8 cellular contexts compared by ENCODE assay signal in genomic region chr9:109101810-109102209, GRCh38. TPM values are rescaled to one million over a fixed set of nuclear protein-coding genes. Genes with fewer than 3 reads are reported as not detected.
DNase-seq lines count a peak whose midpoint lies in the region; ATAC-seq, FAIRE-seq and TF ChIP-seq lines count a peak whose summit lies in the region.

No MANE protein-coding gene starts in this region.

- ATAC-seq in GM19452 (IDR thresholded peaks at IDR 0.05; ENCODE audit: unreplicated experiment) (peak; percentile 78), HG03439 (IDR thresholded peaks at IDR 0.05; ENCODE audit: unreplicated experiment) (peak; percentile 77)

- peaks cover 0 to 5% of the 10 kb centered on the region in 2 donors for H3K9me3 ChIP-seq in CD4-positive, alpha-beta memory T cell (ENCODE audit: control insufficient read depth in 1 of 2, low read length in 2 of 2)
- H3K9me3 ChIP-seq in keratinocyte (ENCODE audit: control insufficient read depth, low read depth, low read length) (no peaks in the 10 kb centered on the region), HAP-1 (no peaks in the 10 kb centered on the region)

- dilution Hi-C loops in keratinocyte (cut with MboI; ENCODE audit: extremely low pct_ligation_motif_present, low sequenced_read_pairs), result no loop called here

- peak overlapping the region; percentile 40 to 50 for H3K4me3 ChIP-seq in CD4-positive, alpha-beta memory T cell (ENCODE audit: low read length in 2 of 2)
- H3K4me3 ChIP-seq in keratinocyte (ENCODE audit: control insufficient read depth in 2 of 3, extremely low read depth in 1 of 3, insufficient read depth in 2 of 3, low read depth in 1 of 3, low read length in 3 of 3), result peak overlapping the region in 2 of 3 experiments; percentile 43 to 50
- no peak overlapping the region for H3K4me3 ChIP-seq in HAP-1

- peak overlapping the region; percentile 66 to 89 (median 80) for H3K4me3 Mint-ChIP-seq in CD4-positive, alpha-beta memory T cell

- H3K79me2 ChIP-seq in keratinocyte (ENCODE audit: control insufficient read depth, insufficient read depth, low read length), result peaks cover 86% of the 10 kb centered on the region

- H3K9me3 Mint-ChIP-seq in CD4-positive, alpha-beta memory T cell, result peaks cover 0 to 8% (median 5%) of the 10 kb centered on the region in 8 donors

- H3K27me3 Mint-ChIP-seq in CD4-positive, alpha-beta memory T cell, result no peaks in the 10 kb centered on the region

- POLR2A ChIA-PET in CD4-positive, alpha-beta memory T cell (lab: Charles Lee; ENCODE audit: partially characterized antibody), result interaction anchor here (0.6 to 8.7 kb wide), 2 partner anchors 9 to 17 kb away, joined by 3 to 99 read pairs; partner anchors contain the start of gene TMEM245

- peak overlapping the region; percentile 70 for H3K9ac ChIP-seq in keratinocyte (ENCODE audit: control insufficient read depth, extremely low read depth, insufficient read depth, low read length)

- no peaks in the 10 kb centered on the region for H3K27me3 ChIP-seq in CD4-positive, alpha-beta memory T cell (ENCODE audit: insufficient read depth, low read length)
- H3K27me3 ChIP-seq in keratinocyte (ENCODE audit: control insufficient read depth, extremely low read depth, insufficient read depth, low read length) (no peaks in the 10 kb centered on the region), HAP-1 (ENCODE audit: low read depth) (no peaks in the 10 kb centered on the region)

- H3K36me3 ChIP-seq in CD4-positive, alpha-beta memory T cell (ENCODE audit: insufficient read depth, low read length), result peaks cover 10% of the 10 kb centered on the region
- H3K36me3 ChIP-seq in keratinocyte (ENCODE audit: control insufficient read depth in 2 of 2, extremely low read depth in 1 of 2, insufficient read depth in 2 of 2, low read length in 2 of 2), result peaks cover 4 to 7% of the 10 kb centered on the region in 2 experiments
- H3K36me3 ChIP-seq in HAP-1 (replicated peaks), result peaks cover 45% of the 10 kb centered on the region

- H3K27ac Mint-ChIP-seq in CD4-positive, alpha-beta memory T cell, result peak overlapping the region; percentile 67 to 94 (median 88)

- H3K36me3 Mint-ChIP-seq in CD4-positive, alpha-beta memory T cell, result peaks cover 31 to 33% of the 10 kb centered on the region in 2 donors

- DNase-seq in CD4-positive, alpha-beta memory T cell, result peak; percentile 34 to 59 (median 50)
- DNase-seq in keratinocyte (ENCODE audit: low read depth, low spot score) (no peak), HAP-1 (ENCODE audit: low spot score in 2 of 2) (no peak), amniotic stem cell (lab: John Stamatoyannopoulos, UW) (no peak), DMS 273 (lab: John Stamatoyannopoulos, UW; ENCODE audit: unreplicated experiment) (no peak)

- peaks cover 2% of the 10 kb centered on the region for H4K20me1 ChIP-seq in keratinocyte (ENCODE audit: control insufficient read depth, extremely low read depth, insufficient read depth, low read length)

- H2AFZ ChIP-seq in keratinocyte (ENCODE audit: control insufficient read depth, low read length), result no peak overlapping the region

- in situ Hi-C loops in HAP-1 (cut with MboI; ENCODE audit: low sequenced_read_pairs), result loop anchor here (10.0 kb wide), 1 partner anchor 213 kb away; no protein-coding TSS in a partner anchor

- peaks cover 3% of the 10 kb centered on the region for H3K9me1 ChIP-seq in keratinocyte (ENCODE audit: control insufficient read depth, extremely low read depth, insufficient read depth, low read length)

- intact Hi-C loops in CD4-positive, alpha-beta memory T cell (cut with micrococcal nuclease), result loop anchor here (1.0 to 5.0 kb wide), 3 partner anchors 8 to 90 kb away; partner anchors contain the start of gene CTNNAL1

- H3K4me1 Mint-ChIP-seq in CD4-positive, alpha-beta memory T cell, result peaks cover 50 to 76% (median 60%) of the 10 kb centered on the region in 4 donors

- H3K27ac ChIP-seq in CD4-positive, alpha-beta memory T cell (ENCODE audit: low read depth, low read length), result peak overlapping the region; percentile 56
- peak overlapping the region; percentile 99 for H3K27ac ChIP-seq in VCaP
- H3K27ac ChIP-seq in keratinocyte (ENCODE audit: control insufficient read depth, insufficient read depth, low read length), result peak overlapping the region; percentile 97

- peak; percentile 67 for FAIRE-seq in keratinocyte (lab: Jason Lieb, UNC)

- H3K4me2 ChIP-seq in keratinocyte (ENCODE audit: control insufficient read depth, extremely low read depth, insufficient read depth, low read depth, low read length), result peak overlapping the region; percentile 94

- CTCF ChIA-PET in CD4-positive, alpha-beta memory T cell (lab: Charles Lee; ENCODE audit: partially characterized antibody), result interaction anchor here (2.1 to 2.3 kb wide), 2 partner anchors 16 to 18 kb away, joined by 4 to 7 read pairs; partner anchors contain the start of gene TMEM245

- TF ChIP-seq CTCF in VCaP (conservative IDR thresholded peaks at IDR 0.05), result no peak
- TF ChIP-seq CTCF in keratinocyte (optimal IDR thresholded peaks at IDR 0.05 in 1 of 3, IDR thresholded peaks at IDR 0.05 in 1 of 3, conservative IDR thresholded peaks at IDR 0.05 in 1 of 3; ENCODE audit: extremely low read depth in 1 of 3, insufficient read depth in 2 of 3, low read length in 3 of 3), result no peak

- H3K4me1 ChIP-seq in CD4-positive, alpha-beta memory T cell (ENCODE audit: insufficient read depth, low read length), result peaks cover 71% of the 10 kb centered on the region
- H3K4me1 ChIP-seq in keratinocyte (ENCODE audit: control insufficient read depth, extremely low read depth, insufficient read depth, low read length) (peaks cover 38% of the 10 kb centered on the region), HAP-1 (peaks cover 46% of the 10 kb centered on the region)

RNA-seq across cellular contexts. Expression of gene TMEM245, which starts 17.9 kb away (rescaled TPM):
- 10 to 100 TPM; 72.6 to 74.3 TPM for total RNA-seq in CD4-positive, alpha-beta memory T cell
- polyA plus RNA-seq in CD4-positive, alpha-beta memory T cell, result 10 to 100 TPM; 28.9 to 41.3 TPM
- polyA plus RNA-seq in keratinocyte, result 40.0 to 46.1 TPM (median 41.6 TPM) in 3 replicates
- polyA plus RNA-seq in keratinocyte (2011; ENCODE audit: low read depth), result 7.0 TPM
- polyA plus RNA-seq in keratinocyte (2011; cell fraction: cytosol; rRNA removed), result 12.6 and 23.7 TPM in 2 replicates
- polyA plus RNA-seq in keratinocyte (2011; cell fraction: nucleus; rRNA removed), result 56.7 and 60.9 TPM in 2 replicates
- 14.0 and 27.5 TPM in 2 replicates for polyA plus RNA-seq in keratinocyte (2012; ENCODE audit: low replicate concordance)
- polyA minus RNA-seq in keratinocyte, result 74.8 to 108 TPM (median 101 TPM) in 3 replicates
- polyA minus RNA-seq in keratinocyte (2011; cell fraction: cytosol; rRNA and poly(A)+ RNA removed), result 33.6 TPM
- polyA minus RNA-seq in keratinocyte (2011; cell fraction: nucleus; rRNA and poly(A)+ RNA removed), result 82.5 and 161 TPM in 2 replicates

Comparison
In these comparisons a context has a peak if more than half of its experiments do, and no peak if none do; other contexts are left out.
1. DNase-seq: peak in CD4-positive, alpha-beta memory T cell (5 of 5); none in keratinocyte (single experiment), HAP-1 (0 of 2), amniotic stem cell (single experiment) and DMS 273 (single experiment).
2. Peak in every context shown above with its lines, with median percentiles within 50 percentile points of each other: H3K27ac ChIP-seq.